Comparison of ENCODE assay signal across 1 cellular context in genomic region chr9:98263482-98264357, GRCh38.
A peak's percentile ranks its signal among the peaks of the same experiment; 100 is the strongest.
TF ChIP-seq lines count a peak whose summit lies in the region.

No MANE protein-coding gene starts in this region.

TF ChIP-seq in K562, 482 proteins besides CTCF, POLR2A, EP300 and RAD21 (continued from another document and continues in another):
- TF ChIP-seq RBM14 (IDR thresholded peaks at IDR 0.05; ENCODE audit: borderline replicate concordance, insufficient read depth, low read depth, low read length) (no peak), ELK1 (CRISPR knock-in tag; IDR thresholded peaks at IDR 0.05) (no peak), CHD4 (IDR thresholded peaks at IDR 0.05; ENCODE audit: insufficient read depth, insufficient replicate concordance, low read depth, low read length, poor library complexity, severe bottlenecking) (no peak), MXI1 (IDR thresholded peaks at IDR 0.05; ENCODE audit: low read depth, low read length) (no peak), MCM2 (IDR thresholded peaks at IDR 0.05; ENCODE audit: low read depth) (no peak), ZNF592 (IDR thresholded peaks at IDR 0.05) (peak; percentile 49; the same call in 1 of the 2 replicates), CSDE1 (IDR thresholded peaks at IDR 0.05) (no peak), HDAC8 (tag; IDR thresholded peaks at IDR 0.05) (no peak), ZNF696 (CRISPR knock-in tag; conservative IDR thresholded peaks at IDR 0.05) (no peak), ID3 (CRISPR knock-in tag; IDR thresholded peaks at IDR 0.05) (no peak), ID3 (tag; IDR thresholded peaks at IDR 0.05) (no peak), MCM3 (IDR thresholded peaks at IDR 0.05) (no peak), FUS (optimal IDR thresholded peaks at IDR 0.05; ENCODE audit: low read depth, low read length) (no peak), CTBP1 (IDR thresholded peaks at IDR 0.05; ENCODE audit: borderline replicate concordance) (peak; percentile 33; the same call in 1 of the 2 replicates), SRSF7 (optimal IDR thresholded peaks at IDR 0.05; ENCODE audit: low read depth, low read length) (no peak), ZNF778 (CRISPR knock-in tag; IDR thresholded peaks at IDR 0.05) (no peak), RUNX1 (IDR thresholded peaks at IDR 0.05; ENCODE audit: low read depth) (no peak), SAFB2 (IDR thresholded peaks at IDR 0.05; ENCODE audit: borderline replicate concordance, low read depth, low read length, severe bottlenecking) (no peak), TOE1 (IDR thresholded peaks at IDR 0.05; ENCODE audit: borderline replicate concordance) (no peak), TOE1 (CRISPR knock-in tag; IDR thresholded peaks at IDR 0.05; ENCODE audit: borderline replicate concordance, low read depth) (no peak), ZNF668 (CRISPR knock-in tag; IDR thresholded peaks at IDR 0.05) (no peak), ATF7 (IDR thresholded peaks at IDR 0.05) (peak; percentile 30; the same call in 1 of the 2 replicates), ZNF263 (CRISPR knock-in tag; IDR thresholded peaks at IDR 0.05; ENCODE audit: borderline replicate concordance) (no peak), ERF (CRISPR knock-in tag; IDR thresholded peaks at IDR 0.05) (no peak), COPS2 (conservative IDR thresholded peaks at IDR 0.05) (no peak), RREB1 (CRISPR knock-in tag; IDR thresholded peaks at IDR 0.05) (no peak), CBX3 (IDR thresholded peaks at IDR 0.05; ENCODE audit: borderline replicate concordance in 1 of 2, low read length in 2 of 2) (peak in 1 of 2 experiments; percentile 78; a peak in 2 of 3 replicates), ZNF140 (CRISPR knock-in tag; IDR thresholded peaks at IDR 0.05) (no peak), GTF3C2 (IDR thresholded peaks at IDR 0.05; ENCODE audit: borderline replicate concordance, extremely low read depth, insufficient read length) (no peak), ZBTB17 (CRISPR knock-in tag; IDR thresholded peaks at IDR 0.05) (no peak), ZFPM2 (CRISPR knock-in tag; IDR thresholded peaks at IDR 0.05) (no peak), MYNN (IDR thresholded peaks at IDR 0.05) (no peak), MYNN (CRISPR knock-in tag; IDR thresholded peaks at IDR 0.05) (no peak), KDM1A (IDR thresholded peaks at IDR 0.05) (no peak), ESRRA (IDR thresholded peaks at IDR 0.05; ENCODE audit: borderline replicate concordance, low read depth) (peak; percentile 38; the same call in 1 of the 2 replicates), CEBPZ (IDR thresholded peaks at IDR 0.05; ENCODE audit: borderline replicate concordance, low read depth, low read length) (no peak), SMC3 (conservative IDR thresholded peaks at IDR 0.05; ENCODE audit: insufficient read depth, low read depth, low read length) (peak; percentile 97), YY1 (IDR thresholded peaks at IDR 0.05; ENCODE audit: borderline replicate concordance in 1 of 3, control insufficient read depth in 1 of 3, extremely low read depth in 1 of 3, insufficient read depth in 3 of 3, insufficient read length in 1 of 3, insufficient replicate concordance in 2 of 3, low read depth in 1 of 3, low read length in 2 of 3) (no peak), RBM39 (optimal IDR thresholded peaks at IDR 0.05; ENCODE audit: low read depth, low read length) (no peak), ILK (tag; IDR thresholded peaks at IDR 0.05; ENCODE audit: borderline replicate concordance, low read depth) (no peak), CBX5 (IDR thresholded peaks at IDR 0.05; ENCODE audit: borderline replicate concordance, low read depth) (no peak), SETDB1 (IDR thresholded peaks at IDR 0.05; ENCODE audit: low read length) (no peak), TAF15 (IDR thresholded peaks at IDR 0.05; ENCODE audit: low read depth, low read length) (no peak), ZNF431 (CRISPR knock-in tag; IDR thresholded peaks at IDR 0.05) (no peak), MECOM (CRISPR knock-in tag; IDR thresholded peaks at IDR 0.05) (no peak), ATF6 (CRISPR knock-in tag; IDR thresholded peaks at IDR 0.05) (peak; percentile 57; the same call in 1 of the 2 replicates)
